26 cellular contexts compared by ENCODE assay signal in genomic region chr17:11719203-11719602, GRCh38.
DNase-seq lines count a peak whose midpoint lies in the region; ATAC-seq, FAIRE-seq and TF ChIP-seq lines count a peak whose summit lies in the region.
"Had no signal": no experiment of that assay in that cellular context is flagged by ENCODE, and none has a peak within 500 bp of the region (broad histone marks: within the 10 kb centered on the region; RNA-seq: fewer than 3 reads in every experiment).

No MANE protein-coding gene starts in this region.

- no peaks in the 10 kb centered on the region for H3K4me1 ChIP-seq in HepG2 (ENCODE audit: insufficient read depth, low read length)
- no peaks in the 10 kb centered on the region for H3K4me1 ChIP-seq in sigmoid colon
- H3K4me1 ChIP-seq: BE2C, BLaER1 had no signal

- no peaks in the 10 kb centered on the region for H3K36me3 ChIP-seq in HepG2 (replicated peaks in 1 of 2; ENCODE audit: control insufficient read depth in 1 of 2, insufficient read depth in 2 of 2, low read length in 2 of 2)
- H3K36me3 ChIP-seq in sigmoid colon, result no peaks in the 10 kb centered on the region
- H3K36me3 ChIP-seq: BE2C, BLaER1 had no signal

- 28% methylated on average over 5 of the region's 11 CpGs for WGBS in HepG2 (ENCODE audit: low lambda C conversion rate)
- 87 to 91% methylated on average over 11 of the region's 11 CpGs for WGBS in sigmoid colon, 2 donors

- CTCF ChIA-PET in HepG2 (lab: Yijun Ruan, JAX; ENCODE audit: low intra/inter-chr PET ratio, low total read pairs), result no interaction called here

- FAIRE-seq in HepG2 (lab: Jason Lieb, UNC) (no peak), GM12892 (lab: Jason Lieb, UNC) (no peak)
- FAIRE-seq: A204.1, GM12878, GM19239 had no signal

- H3K9me3 ChIP-seq in HepG2 (ENCODE audit: low read length) (no peaks in the 10 kb centered on the region), sigmoid colon (no peaks in the 10 kb centered on the region)
- H3K9me3 ChIP-seq: BE2C, BLaER1 had no signal

- intact Hi-C loops in HepG2 (cut with micrococcal nuclease; ENCODE audit: unreplicated experiment), result no loop called here
- intact Hi-C loops in sigmoid colon (cut with DNase I), result no loop called here

- DNase-seq in islet precursor cell, result peak; percentile 50
- DNase-seq in HepG2 (ENCODE audit: low spot score), result no peak
- peak; percentile 60 for DNase-seq in sigmoid colon
- DNase-seq in hypothalamus (lab: John Stamatoyannopoulos, UW), result no peak
- no peak for DNase-seq in NAMALWA (ENCODE audit: low spot score)
- DNase-seq in GM12892 (ENCODE audit: insufficient read length), result no peak
- DNase-seq: 8988T; ACHN; BE2C; C1 segment of cervical spinal cord; CD4-positive, alpha-beta memory T cell; CD4-positive, CD25-positive, alpha-beta regulatory T cell; CD8-positive, alpha-beta memory T cell; COR-L47; DMS 273 treated with DMSO at 0.1 percent for 48 hours; DMS153; DMS53; DMS79; DND-41; EL; GDM1 had no signal

- TF ChIP-seq POLR2A in HepG2 (IDR thresholded peaks at IDR 0.05; ENCODE audit: insufficient read depth in 1 of 2, low read depth in 2 of 2, low read length in 2 of 2) (no peak), sigmoid colon (IDR thresholded peaks at IDR 0.05) (no peak), GM12892 (IDR thresholded peaks at IDR 0.05; ENCODE audit: low read depth, low read length) (no peak)

- no peak for TF ChIP-seq EP300 in HepG2 (IDR thresholded peaks at IDR 0.05; ENCODE audit: low read depth in 2 of 2, low read length in 2 of 2)
- TF ChIP-seq EP300 in HepG2 (CRISPR knock-in tag; IDR thresholded peaks at IDR 0.05; ENCODE audit: borderline replicate concordance), result no peak
- TF ChIP-seq EP300 in sigmoid colon (IDR thresholded peaks at IDR 0.05), result no peak

- no peaks in the 10 kb centered on the region for H4K20me1 ChIP-seq in HepG2 (ENCODE audit: insufficient read depth, low read length)
- H4K20me1 ChIP-seq: BLaER1 had no signal

- in situ Hi-C loops in HepG2 (cut with HindIII; ENCODE audit: extremely low pct_ligation_motif_present, low pct_unique_long_range_greater_than_20kb), result no loop called here

- H3K27me3 ChIP-seq in HepG2 (ENCODE audit: control insufficient read depth in 1 of 2, insufficient read depth in 2 of 2, low read length in 2 of 2) (peaks cover 1 to 15% of the 10 kb centered on the region in 2 experiments; a peak in 2 of 5 replicates), sigmoid colon (no peaks in the 10 kb centered on the region)
- H3K27me3 ChIP-seq: BE2C, BLaER1 had no signal

- ATAC-seq in HepG2, result no peak
- no peak for ATAC-seq in HG03439 (IDR thresholded peaks at IDR 0.05; ENCODE audit: unreplicated experiment)
- ATAC-seq: GM12878 had no signal

- TF ChIP-seq CTCF in HepG2 (CRISPR knock-in tag; IDR thresholded peaks at IDR 0.05), result no peak
- no peak for TF ChIP-seq CTCF in sigmoid colon (IDR thresholded peaks at IDR 0.05)

- H3K4me3 ChIP-seq in HepG2 (replicated peaks in 1 of 3; ENCODE audit: insufficient read depth in 1 of 3, low read depth in 2 of 3, low read length in 3 of 3) (no peak overlapping the region), sigmoid colon (no peak overlapping the region)
- H3K4me3 ChIP-seq: BLaER1, GM12878 had no signal

- TF ChIP-seq RAD21 in HepG2 (CRISPR knock-in tag; IDR thresholded peaks at IDR 0.05), result no peak

- H3K79me2 ChIP-seq in HepG2 (ENCODE audit: insufficient read depth, low read length), result no peaks in the 10 kb centered on the region

- no peak overlapping the region for H3K4me2 ChIP-seq in HepG2 (ENCODE audit: low read depth, low read length)
- H3K4me2 ChIP-seq: BLaER1 had no signal

- POLR2A ChIA-PET in HepG2 (lab: Yijun Ruan, JAX), result no interaction called here

- no peak overlapping the region for H3K9ac ChIP-seq in HepG2 (ENCODE audit: insufficient read depth, low read depth, low read length)
- H3K9ac ChIP-seq: BLaER1 had no signal

- no TSS peak for BruUV-seq in HepG2 (replicated peaks; lab: Mats Ljungman, UMichigan)

- no peak overlapping the region for H2AFZ ChIP-seq in HepG2 (ENCODE audit: low read length)

- H3K27ac ChIP-seq in HepG2 (ENCODE audit: extremely low read length, insufficient read depth, low read length) (no peak overlapping the region), sigmoid colon (no peak overlapping the region)
- H3K27ac ChIP-seq: BLaER1 had no signal

TF ChIP-seq in HepG2, 621 proteins besides CTCF, POLR2A, EP300 and RAD21:
- TF ChIP-seq ZNF263 (CRISPR knock-in tag; IDR thresholded peaks at IDR 0.05), result 0 out of 2 replicates have a peak, but pooled peaks have one; percentile 70
- TF ChIP-seq NRL (CRISPR knock-in tag; IDR thresholded peaks at IDR 0.05; ENCODE audit: borderline replicate concordance), result no peak

Comparison
In these comparisons a context has a peak if more than half of its experiments do, and no peak if none do; other contexts are left out.
1. DNase-seq: peak in islet precursor cell (single experiment) and sigmoid colon (single experiment); none in HepG2 (single experiment), hypothalamus (0 of 51), NAMALWA (single experiment) and GM12892 (single experiment).